ENCODE assay signal across 1 cellular context in genomic region chr1:23910553-23911246, GRCh38.
TF ChIP-seq lines count a peak whose summit lies in the region.

No MANE protein-coding gene starts in this region.

TF ChIP-seq in K562, 482 proteins besides CTCF, POLR2A, EP300 and RAD21 (continued from another document):
- TF ChIP-seq, protein P1, sequence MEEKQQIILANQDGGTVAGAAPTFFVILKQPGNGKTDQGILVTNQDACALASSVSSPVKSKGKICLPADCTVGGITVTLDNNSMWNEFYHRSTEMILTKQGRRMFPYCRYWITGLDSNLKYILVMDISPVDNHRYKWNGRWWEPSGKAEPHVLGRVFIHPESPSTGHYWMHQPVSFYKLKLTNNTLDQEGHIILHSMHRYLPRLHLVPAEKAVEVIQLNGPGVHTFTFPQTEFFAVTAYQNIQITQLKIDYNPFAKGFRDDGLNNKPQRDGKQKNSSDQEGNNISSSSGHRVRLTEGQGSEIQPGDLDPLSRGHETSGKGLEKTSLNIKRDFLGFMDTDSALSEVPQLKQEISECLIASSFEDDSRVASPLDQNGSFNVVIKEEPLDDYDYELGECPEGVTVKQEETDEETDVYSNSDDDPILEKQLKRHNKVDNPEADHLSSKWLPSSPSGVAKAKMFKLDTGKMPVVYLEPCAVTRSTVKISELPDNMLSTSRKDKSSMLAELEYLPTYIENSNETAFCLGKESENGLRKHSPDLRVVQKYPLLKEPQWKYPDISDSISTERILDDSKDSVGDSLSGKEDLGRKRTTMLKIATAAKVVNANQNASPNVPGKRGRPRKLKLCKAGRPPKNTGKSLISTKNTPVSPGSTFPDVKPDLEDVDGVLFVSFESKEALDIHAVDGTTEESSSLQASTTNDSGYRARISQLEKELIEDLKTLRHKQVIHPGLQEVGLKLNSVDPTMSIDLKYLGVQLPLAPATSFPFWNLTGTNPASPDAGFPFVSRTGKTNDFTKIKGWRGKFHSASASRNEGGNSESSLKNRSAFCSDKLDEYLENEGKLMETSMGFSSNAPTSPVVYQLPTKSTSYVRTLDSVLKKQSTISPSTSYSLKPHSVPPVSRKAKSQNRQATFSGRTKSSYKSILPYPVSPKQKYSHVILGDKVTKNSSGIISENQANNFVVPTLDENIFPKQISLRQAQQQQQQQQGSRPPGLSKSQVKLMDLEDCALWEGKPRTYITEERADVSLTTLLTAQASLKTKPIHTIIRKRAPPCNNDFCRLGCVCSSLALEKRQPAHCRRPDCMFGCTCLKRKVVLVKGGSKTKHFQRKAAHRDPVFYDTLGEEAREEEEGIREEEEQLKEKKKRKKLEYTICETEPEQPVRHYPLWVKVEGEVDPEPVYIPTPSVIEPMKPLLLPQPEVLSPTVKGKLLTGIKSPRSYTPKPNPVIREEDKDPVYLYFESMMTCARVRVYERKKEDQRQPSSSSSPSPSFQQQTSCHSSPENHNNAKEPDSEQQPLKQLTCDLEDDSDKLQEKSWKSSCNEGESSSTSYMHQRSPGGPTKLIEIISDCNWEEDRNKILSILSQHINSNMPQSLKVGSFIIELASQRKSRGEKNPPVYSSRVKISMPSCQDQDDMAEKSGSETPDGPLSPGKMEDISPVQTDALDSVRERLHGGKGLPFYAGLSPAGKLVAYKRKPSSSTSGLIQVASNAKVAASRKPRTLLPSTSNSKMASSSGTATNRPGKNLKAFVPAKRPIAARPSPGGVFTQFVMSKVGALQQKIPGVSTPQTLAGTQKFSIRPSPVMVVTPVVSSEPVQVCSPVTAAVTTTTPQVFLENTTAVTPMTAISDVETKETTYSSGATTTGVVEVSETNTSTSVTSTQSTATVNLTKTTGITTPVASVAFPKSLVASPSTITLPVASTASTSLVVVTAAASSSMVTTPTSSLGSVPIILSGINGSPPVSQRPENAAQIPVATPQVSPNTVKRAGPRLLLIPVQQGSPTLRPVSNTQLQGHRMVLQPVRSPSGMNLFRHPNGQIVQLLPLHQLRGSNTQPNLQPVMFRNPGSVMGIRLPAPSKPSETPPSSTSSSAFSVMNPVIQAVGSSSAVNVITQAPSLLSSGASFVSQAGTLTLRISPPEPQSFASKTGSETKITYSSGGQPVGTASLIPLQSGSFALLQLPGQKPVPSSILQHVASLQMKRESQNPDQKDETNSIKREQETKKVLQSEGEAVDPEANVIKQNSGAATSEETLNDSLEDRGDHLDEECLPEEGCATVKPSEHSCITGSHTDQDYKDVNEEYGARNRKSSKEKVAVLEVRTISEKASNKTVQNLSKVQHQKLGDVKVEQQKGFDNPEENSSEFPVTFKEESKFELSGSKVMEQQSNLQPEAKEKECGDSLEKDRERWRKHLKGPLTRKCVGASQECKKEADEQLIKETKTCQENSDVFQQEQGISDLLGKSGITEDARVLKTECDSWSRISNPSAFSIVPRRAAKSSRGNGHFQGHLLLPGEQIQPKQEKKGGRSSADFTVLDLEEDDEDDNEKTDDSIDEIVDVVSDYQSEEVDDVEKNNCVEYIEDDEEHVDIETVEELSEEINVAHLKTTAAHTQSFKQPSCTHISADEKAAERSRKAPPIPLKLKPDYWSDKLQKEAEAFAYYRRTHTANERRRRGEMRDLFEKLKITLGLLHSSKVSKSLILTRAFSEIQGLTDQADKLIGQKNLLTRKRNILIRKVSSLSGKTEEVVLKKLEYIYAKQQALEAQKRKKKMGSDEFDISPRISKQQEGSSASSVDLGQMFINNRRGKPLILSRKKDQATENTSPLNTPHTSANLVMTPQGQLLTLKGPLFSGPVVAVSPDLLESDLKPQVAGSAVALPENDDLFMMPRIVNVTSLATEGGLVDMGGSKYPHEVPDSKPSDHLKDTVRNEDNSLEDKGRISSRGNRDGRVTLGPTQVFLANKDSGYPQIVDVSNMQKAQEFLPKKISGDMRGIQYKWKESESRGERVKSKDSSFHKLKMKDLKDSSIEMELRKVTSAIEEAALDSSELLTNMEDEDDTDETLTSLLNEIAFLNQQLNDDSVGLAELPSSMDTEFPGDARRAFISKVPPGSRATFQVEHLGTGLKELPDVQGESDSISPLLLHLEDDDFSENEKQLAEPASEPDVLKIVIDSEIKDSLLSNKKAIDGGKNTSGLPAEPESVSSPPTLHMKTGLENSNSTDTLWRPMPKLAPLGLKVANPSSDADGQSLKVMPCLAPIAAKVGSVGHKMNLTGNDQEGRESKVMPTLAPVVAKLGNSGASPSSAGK (IDR thresholded peaks at IDR 0.05) = peak; percentile 21; the same call in 1 of the 2 replicates
- TF ChIP-seq MEIS2 (IDR thresholded peaks at IDR 0.05; ENCODE audit: partially characterized antibody) = peak; percentile 1
- no peak for TF ChIP-seq ZBTB2 (IDR thresholded peaks at IDR 0.05)
- 0 out of 2 replicates have a peak, but pooled peaks have one; percentile 16 for TF ChIP-seq BHLHE40 (IDR thresholded peaks at IDR 0.05; ENCODE audit: low read length)
